In the genomic region with DNA sequence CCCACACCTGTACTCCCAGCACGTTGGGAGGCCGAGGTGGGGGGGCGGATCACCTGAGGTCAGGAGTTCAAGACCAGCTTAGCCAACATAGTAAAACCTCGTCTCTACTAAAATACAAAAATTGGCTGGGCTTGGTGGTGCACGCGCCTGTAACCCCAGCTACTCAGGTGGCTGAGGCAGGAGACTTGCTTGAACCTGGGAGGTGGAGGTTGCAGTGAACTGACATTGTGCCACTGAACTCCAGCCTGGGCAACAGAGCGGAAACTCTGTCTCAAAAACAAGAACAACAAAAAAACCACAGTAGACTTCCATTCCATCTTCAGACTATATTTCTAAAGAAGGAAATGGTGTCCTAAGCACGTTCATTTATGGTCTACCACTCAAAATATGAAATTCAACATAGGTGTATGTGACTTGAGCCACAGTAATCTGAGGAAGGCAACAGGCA, we compare ENCODE assay signal across 18 cellular contexts. TPM values are rescaled to one million over a fixed set of nuclear protein-coding genes. Genes with fewer than 3 reads are reported as not detected.
DNase-seq lines count a peak whose midpoint lies in the region; ATAC-seq and TF ChIP-seq lines count a peak whose summit lies in the region.
"Had no signal": no experiment of that assay in that cellular context is flagged by ENCODE, and none has a peak within 500 bp of the region (broad histone marks: within the 10 kb centered on the region; RNA-seq: fewer than 3 reads in every experiment).

No MANE protein-coding gene starts in this region.

- H4K20me1 ChIP-seq in smooth muscle cell (ENCODE audit: low read depth): no peaks in the 10 kb centered on the region

- H3F3A ChIP-seq in smooth muscle cell (ENCODE audit: low read depth): peaks cover 9% of the 10 kb centered on the region

- H2AFZ ChIP-seq in smooth muscle cell (ENCODE audit: low read depth): no peak overlapping the region
- H2AFZ ChIP-seq: neural progenitor cell had no signal

- no peak overlapping the region for H3K4me2 ChIP-seq in smooth muscle cell

- H3K27me3 ChIP-seq in smooth muscle cell (ENCODE audit: low read depth): no peaks in the 10 kb centered on the region
- H3K27me3 ChIP-seq: foreskin keratinocyte, neural progenitor cell, right lobe of liver had no signal

- no peaks in the 10 kb centered on the region for H3K36me3 ChIP-seq in smooth muscle cell (ENCODE audit: low read depth)
- H3K36me3 ChIP-seq: lower lobe of right lung, neural progenitor cell, right lobe of liver had no signal

- H3K4me1 Mint-ChIP-seq in stimulated activated effector memory CD8-positive, alpha-beta T cell treated with anti-CD3 and anti-CD28 coated beads, Interleukin-12 subunit alpha, Interleukin-12 subunit beta, amount 100 ng/mL, for 72 hours: peaks cover 8% of the 10 kb centered on the region

- no peak for TF ChIP-seq CTCF in smooth muscle cell (IDR thresholded peaks at IDR 0.05; ENCODE audit: borderline replicate concordance, insufficient read depth, poor library complexity, severe bottlenecking)

- H3K4me3 Mint-ChIP-seq in stimulated activated effector memory CD8-positive, alpha-beta T cell treated with anti-CD3 and anti-CD28 coated beads, Interleukin-12 subunit alpha, Interleukin-12 subunit beta, amount 100 ng/mL, for 72 hours: no peak overlapping the region
- H3K4me3 Mint-ChIP-seq: neural progenitor cell; stimulated activated naive B cell treated with anti-CD40 and anti-IgM and Interleukin-4, amounts not matched to agents 10 μg/mL and 1 μg/mL and 100 μg/mL, for 72 hours had no signal

- H3K36me3 Mint-ChIP-seq in activated naive CD4-positive, alpha-beta T cell treated with anti-CD3 and anti-CD28 coated beads, Interleukin-2, amount 50 U/mL, for 72 hours: no peaks in the 10 kb centered on the region
- no peaks in the 10 kb centered on the region for H3K36me3 Mint-ChIP-seq in stimulated activated effector memory CD8-positive, alpha-beta T cell treated with anti-CD3 and anti-CD28 coated beads, Interleukin-12 subunit alpha, Interleukin-12 subunit beta, amount 100 ng/mL, for 72 hours
- H3K36me3 Mint-ChIP-seq: neural progenitor cell; stimulated activated naive B cell treated with anti-CD40 and anti-IgM and Interleukin-4, amounts not matched to agents 10 μg/mL and 1 μg/mL and 100 μg/mL, for 72 hours had no signal

- no peak overlapping the region for H3K27ac ChIP-seq in smooth muscle cell (ENCODE audit: low read depth)
- H3K27ac ChIP-seq: foreskin keratinocyte, lower lobe of right lung, neural progenitor cell, right lobe of liver had no signal

- 96% methylated on average over 8 of the region's 8 CpGs for WGBS in smooth muscle cell (ENCODE audit: low lambda C conversion rate)

- no peak overlapping the region for H3K9ac ChIP-seq in smooth muscle cell (ENCODE audit: low read depth)
- H3K9ac ChIP-seq: neural progenitor cell had no signal

- H3K27ac Mint-ChIP-seq in activated naive CD4-positive, alpha-beta T cell treated with anti-CD3 and anti-CD28 coated beads, Interleukin-2, amount 50 U/mL, for 72 hours: peak overlapping the region; percentile 67 to 81
- peak overlapping the region; percentile 19 for H3K27ac Mint-ChIP-seq in stimulated activated effector memory CD8-positive, alpha-beta T cell treated with anti-CD3 and anti-CD28 coated beads, Interleukin-12 subunit alpha, Interleukin-12 subunit beta, amount 100 ng/mL, for 72 hours
- H3K27ac Mint-ChIP-seq: stimulated activated naive B cell treated with anti-CD40 and anti-IgM and Interleukin-4, amounts not matched to agents 10 μg/mL and 1 μg/mL and 100 μg/mL, for 72 hours had no signal

- DNase-seq in activated gamma-delta T cell treated with Interleukin-2 at 50 U/mL for 16 hours: peak; percentile 24
- DNase-seq in activated gamma-delta T cell (lab: John Stamatoyannopoulos, UW): no peak
- DNase-seq in T-helper 22 cell (ENCODE audit: low read depth): peak; percentile 9
- DNase-seq in activated naive CD4-positive, alpha-beta T cell treated with anti-CD3 and anti-CD28 coated beads, Interleukin-2, amount 50 U/mL, for 72 hours (ENCODE audit: low spot score in 2 of 2): no peak
- DNase-seq in stimulated activated effector memory CD8-positive, alpha-beta T cell treated with anti-CD3 and anti-CD28 coated beads, Interleukin-12 subunit alpha, Interleukin-12 subunit beta, amount 100 ng/mL, for 72 hours (ENCODE audit: low spot score in 2 of 2): no peak
- no peak for DNase-seq in smooth muscle cell (lab: John Stamatoyannopoulos, UW; ENCODE audit: unreplicated experiment)
- DNase-seq: foreskin keratinocyte; GOT3; IMR-90; lower lobe of right lung; NCI-H1105 treated with DMSO at 0.1 percent for 48 hours; stimulated activated naive B cell treated with anti-CD40 and anti-IgM and Interleukin-4, amounts not matched to agents 10 μg/mL and 1 μg/mL and 100 μg/mL, for 72 hours had no signal

- H3K9me3 ChIP-seq in smooth muscle cell (replicated peaks; ENCODE audit: low read depth): no peaks in the 10 kb centered on the region
- H3K9me3 ChIP-seq: lower lobe of right lung, right lobe of liver had no signal

- H3K79me2 ChIP-seq in smooth muscle cell (ENCODE audit: low read depth): no peaks in the 10 kb centered on the region

- H3K4me3 ChIP-seq in smooth muscle cell: no peak overlapping the region
- H3K4me3 ChIP-seq: lower lobe of right lung, neural progenitor cell, right lobe of liver had no signal

- ATAC-seq in activated naive CD4-positive, alpha-beta T cell treated with anti-CD3 and anti-CD28 coated beads, Interleukin-2, amount 50 U/mL, for 72 hours: peak; percentile 32 to 68
- ATAC-seq in stimulated activated effector memory CD8-positive, alpha-beta T cell treated with anti-CD3 and anti-CD28 coated beads, Interleukin-12 subunit alpha, Interleukin-12 subunit beta, amount 100 ng/mL, for 72 hours: peak; percentile 31
- ATAC-seq in GM19455 (IDR thresholded peaks at IDR 0.05; ENCODE audit: unreplicated experiment): no peak
- ATAC-seq in GM18870 (IDR thresholded peaks at IDR 0.05; ENCODE audit: unreplicated experiment): no peak
- ATAC-seq: foreskin keratinocyte, lower lobe of right lung, right lobe of liver had no signal

- H3K9me3 Mint-ChIP-seq in activated naive CD4-positive, alpha-beta T cell treated with anti-CD3 and anti-CD28 coated beads, Interleukin-2, amount 50 U/mL, for 72 hours: no peaks in the 10 kb centered on the region
- H3K9me3 Mint-ChIP-seq in stimulated activated effector memory CD8-positive, alpha-beta T cell treated with anti-CD3 and anti-CD28 coated beads, Interleukin-12 subunit alpha, Interleukin-12 subunit beta, amount 100 ng/mL, for 72 hours: no peaks in the 10 kb centered on the region
- H3K9me3 Mint-ChIP-seq: neural progenitor cell; stimulated activated naive B cell treated with anti-CD40 and anti-IgM and Interleukin-4, amounts not matched to agents 10 μg/mL and 1 μg/mL and 100 μg/mL, for 72 hours had no signal

- H3K4me1 ChIP-seq in smooth muscle cell (ENCODE audit: low read depth): peaks cover 7% of the 10 kb centered on the region
- H3K4me1 ChIP-seq: foreskin keratinocyte, lower lobe of right lung, right lobe of liver had no signal

RNA-seq across cellular contexts. Expression of a gene that starts 14.2 kb away (rescaled TPM):
- total RNA-seq in activated naive CD4-positive, alpha-beta T cell treated with anti-CD3 and anti-CD28 coated beads, Interleukin-2, amount 50 U/mL, for 72 hours: 10 to 100 TPM; 34.4 to 50.4 TPM
- total RNA-seq in smooth muscle cell: 37.0 and 39.2 TPM in 2 replicates
- polyA plus RNA-seq in smooth muscle cell: 4.5 and 11.5 TPM in 2 replicates

RNA-seq across cellular contexts. Expression of a gene that starts 49.8 kb away (rescaled TPM):
- not detected for total RNA-seq in activated naive CD4-positive, alpha-beta T cell treated with anti-CD3 and anti-CD28 coated beads, Interleukin-2, amount 50 U/mL, for 72 hours
- total RNA-seq in smooth muscle cell: not detected in 2 replicates
- not detected in 2 replicates for polyA plus RNA-seq in smooth muscle cell
- total RNA-seq: bronchial epithelial cell, foreskin keratinocyte, IMR-90, lower lobe of right lung, right lobe of liver, SK-MEL-5 had no signal
- polyA plus RNA-seq: foreskin keratinocyte, IMR-90 had no signal

Comparison
In these comparisons a context has a peak if more than half of its experiments do, and no peak if none do; other contexts are left out.
1. DNase-seq: peak in activated gamma-delta T cell treated with Interleukin-2 at 50 U/mL for 16 hours (single experiment) and T-helper 22 cell (single experiment); none in activated gamma-delta T cell (single experiment), activated naive CD4-positive, alpha-beta T cell treated with anti-CD3 and anti-CD28 coated beads, Interleukin-2, amount 50 U/mL, for 72 hours (0 of 2), stimulated activated effector memory CD8-positive, alpha-beta T cell treated with anti-CD3 and anti-CD28 coated beads, Interleukin-12 subunit alpha, Interleukin-12 subunit beta, amount 100 ng/mL, for 72 hours (0 of 2) and smooth muscle cell (single experiment).
2. ATAC-seq: peak in activated naive CD4-positive, alpha-beta T cell treated with anti-CD3 and anti-CD28 coated beads, Interleukin-2, amount 50 U/mL, for 72 hours (2 of 2) and stimulated activated effector memory CD8-positive, alpha-beta T cell treated with anti-CD3 and anti-CD28 coated beads, Interleukin-12 subunit alpha, Interleukin-12 subunit beta, amount 100 ng/mL, for 72 hours (single experiment); none in GM19455 (single experiment) and GM18870 (single experiment).